In genomic region chr13:42836930-42837329, GRCh38 we compare ENCODE assay signal across 10 cellular contexts. TPM values are rescaled to one million over a fixed set of nuclear protein-coding genes. Genes with fewer than 3 reads are reported as not detected.
DNase-seq lines count a peak whose midpoint lies in the region; ATAC-seq, FAIRE-seq and TF ChIP-seq lines count a peak whose summit lies in the region.
"Had no signal": no experiment of that assay in that cellular context is flagged by ENCODE, and none has a peak within 500 bp of the region (broad histone marks: within the 10 kb centered on the region; RNA-seq: fewer than 3 reads in every experiment).

No MANE protein-coding gene starts in this region.

- BruUV-seq in PC-3 (replicated peaks; lab: Mats Ljungman, UMichigan): no TSS peak

- peak; percentile 57 for TF ChIP-seq CTCF in PC-3 (conservative IDR thresholded peaks at IDR 0.05; ENCODE audit: low read depth, low read length)
- TF ChIP-seq CTCF in foreskin keratinocyte (conservative IDR thresholded peaks at IDR 0.05): peak; percentile 55
- TF ChIP-seq CTCF in dorsolateral prefrontal cortex (IDR thresholded peaks at IDR 0.05 in 54 of 56, conservative IDR thresholded peaks at IDR 0.05 in 2 of 56; ENCODE audit: low read depth in 1 of 56, partially characterized antibody in 56 of 56): peak in 4 of 56 donors; percentile 18 to 28 (median 25)

- no peak overlapping the region for H2AFZ ChIP-seq in PC-3 (ENCODE audit: low read length)

- 7 to 19% (median 12%) methylated on average over 4 of the region's 4 CpGs for WGBS in small intestine, 3 donors

- no peaks in the 10 kb centered on the region for H3K36me3 ChIP-seq in PC-3 (ENCODE audit: low read depth, low read length)
- no peaks in the 10 kb centered on the region for H3K36me3 ChIP-seq in small intestine (ENCODE audit: control insufficient read depth in 2 of 2, insufficient read depth in 2 of 2, low read length in 2 of 2)

- no peak overlapping the region for H3K4me2 ChIP-seq in PC-3 (ENCODE audit: low read length)

- no peak overlapping the region for H3K9ac ChIP-seq in PC-3 (ENCODE audit: low read length)

- CTCF ChIA-PET in PC-3 (lab: Charles Lee): interaction anchor here (0.5 kb wide), 1 partner anchor 922 kb away, joined by 3 read pairs; no protein-coding TSS in a partner anchor

- peaks cover 2% of the 10 kb centered on the region for H3F3A ChIP-seq in PC-3 (ENCODE audit: low read length, unreplicated experiment)

- ATAC-seq in PC-3 (peak; percentile 58), foreskin keratinocyte (no peak)

- POLR2A ChIA-PET in PC-3 (lab: Charles Lee; ENCODE audit: unreplicated experiment): no interaction called here

- H3K9me3 ChIP-seq in PC-3 (ENCODE audit: low read length): no peaks in the 10 kb centered on the region
- H3K9me3 ChIP-seq in small intestine (ENCODE audit: control insufficient read depth, low read depth): no peaks in the 10 kb centered on the region

- intact Hi-C loops in PC-3 (cut with micrococcal nuclease) (loop anchor here (5.0 to 10.0 kb wide), 3 partner anchors 128 to 1035 kb away; no protein-coding TSS in a partner anchor), dorsolateral prefrontal cortex (cut with DNase I) (no loop called here)

- H3K4me1 ChIP-seq in PC-3 (ENCODE audit: insufficient read depth, low read length) (peaks cover 15% of the 10 kb centered on the region), foreskin keratinocyte (no peaks in the 10 kb centered on the region), small intestine (ENCODE audit: control insufficient read depth in 2 of 2, insufficient read depth in 1 of 2, low read depth in 1 of 2, low read length in 1 of 2) (peaks cover 0 to 2% of the 10 kb centered on the region in 2 donors)

- H3K4me3 ChIP-seq in PC-3 (ENCODE audit: low read length) (no peak overlapping the region), small intestine (ENCODE audit: low read depth in 1 of 2, low read length in 2 of 2) (no peak overlapping the region), dorsolateral prefrontal cortex (no peak overlapping the region)

- DNase-seq in NCI-H1417 (lab: John Stamatoyannopoulos, UW) (peak in 2 of 3 experiments; percentile 8 to 59), NCI-H1417 treated with DMSO at 0.1 percent for 48 hours (lab: John Stamatoyannopoulos, UW) (no peak), PC-3 (peak; percentile 46), foreskin keratinocyte (peak in 1 of 2 donors; percentile 11), small intestine (peak; percentile 39), dorsolateral prefrontal cortex (no peak), islet precursor cell (no peak), SHP77 (lab: John Stamatoyannopoulos, UW) (no peak)
- DNase-seq: AML-193, NCI-H2171 had no signal

- H3K79me2 ChIP-seq in PC-3 (ENCODE audit: low read length): no peaks in the 10 kb centered on the region

- no peaks in the 10 kb centered on the region for H4K20me1 ChIP-seq in PC-3 (ENCODE audit: low read length)

- H3K27me3 ChIP-seq in PC-3 (ENCODE audit: low read length) (no peaks in the 10 kb centered on the region), foreskin keratinocyte (peaks cover 38% of the 10 kb centered on the region), small intestine (ENCODE audit: control insufficient read depth in 2 of 2, insufficient read depth in 2 of 2, low read length in 2 of 2) (no peaks in the 10 kb centered on the region), dorsolateral prefrontal cortex (peaks cover 0 to 4% (median 0%) of the 10 kb centered on the region in 45 donors)

- H3K27ac ChIP-seq in PC-3 (ENCODE audit: low read length) (no peak overlapping the region), foreskin keratinocyte (no peak overlapping the region), small intestine (ENCODE audit: low read depth in 1 of 2, low read length in 1 of 2) (no peak overlapping the region), dorsolateral prefrontal cortex (no peak overlapping the region)

- no peak for FAIRE-seq in small intestine (lab: Jason Lieb, UNC)

- no peaks in the 10 kb centered on the region for H3K9me2 ChIP-seq in PC-3 (replicated peaks; ENCODE audit: low read length)

RNA-seq across cellular contexts. Expression of gene FAM216B, which starts 55.5 kb away (rescaled TPM):
- total RNA-seq in PC-3 (2014; rRNA removed) (not detected in 2 replicates), foreskin keratinocyte (not detected in 2 replicates), dorsolateral prefrontal cortex (under 1 TPM in 50 of 120 experiments, not detected in 70; 0.13 to 0.60 (median 0.25) TPM)
- polyA plus RNA-seq in foreskin keratinocyte (not detected in 2 replicates), small intestine (under 1 TPM in 2 of 3 donors, not detected in 1; 0.12 to 0.27 TPM)

Comparison
In these comparisons a context has a peak if more than half of its experiments do, and no peak if none do; other contexts are left out.
1. DNase-seq: peak in NCI-H1417 (2 of 3), PC-3 (single experiment) and small intestine (single experiment); none in NCI-H1417 treated with DMSO at 0.1 percent for 48 hours (single experiment), dorsolateral prefrontal cortex (0 of 10), islet precursor cell (single experiment) and SHP77 (0 of 2).